Comparison of ENCODE assay signal across 8 cellular contexts in genomic region chr12:57520008-57520726, GRCh38. TPM values are rescaled to one million over a fixed set of nuclear protein-coding genes. Genes with fewer than 3 reads are reported as not detected.
A peak's percentile ranks its signal among the peaks of the same experiment; 100 is the strongest.
DNase-seq lines count a peak whose midpoint lies in the region; ATAC-seq lines count a peak whose summit lies in the region.

A gene with protein sequence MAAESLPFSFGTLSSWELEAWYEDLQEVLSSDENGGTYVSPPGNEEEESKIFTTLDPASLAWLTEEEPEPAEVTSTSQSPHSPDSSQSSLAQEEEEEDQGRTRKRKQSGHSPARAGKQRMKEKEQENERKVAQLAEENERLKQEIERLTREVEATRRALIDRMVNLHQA (minus strand): TSS chr12:57520514. CDS start chr12:57517406, 3,108 bp downstream.

- H3K4me1 Mint-ChIP-seq in CD4-positive, alpha-beta memory T cell = peaks cover 37 to 71% (median 49%) of the 10 kb centered on the region in 4 donors
- H3K4me1 Mint-ChIP-seq in activated CD8-positive, alpha-beta T cell treated with anti-CD3 and anti-CD28 coated beads, Interleukin-2, amount 10 ng/mL, durations not matched to agents 7 days and 5 days (ENCODE audit: low read depth) = peaks cover 59% of the 10 kb centered on the region

- POLR2A ChIA-PET in CD4-positive, alpha-beta memory T cell (lab: Charles Lee; ENCODE audit: partially characterized antibody) = interaction anchor here (0.6 to 4.0 kb wide), 25 partner anchors 8 to 1781 kb away, joined by 3 to 82 read pairs (median 4); partner anchors contain the start of genes ARHGAP9, CDK4, DCTN2 and GLI1
- POLR2A ChIA-PET in activated CD8-positive, alpha-beta T cell treated with anti-CD3 and anti-CD28 coated beads, Interleukin-2, amount 10 ng/mL, durations not matched to agents 7 days and 5 days (lab: Charles Lee) = interaction anchor here (0.6 to 5.2 kb wide), 16 partner anchors 11 to 1547 kb away, joined by 3 to 74 read pairs (median 6); partner anchors contain the start of genes ARHGAP9, DCTN2, GLI1 and RAB5B

- peak within 1 kb of the TSS; percentile 99 to 100 (median 99) for H3K27ac Mint-ChIP-seq in CD4-positive, alpha-beta memory T cell
- H3K27ac Mint-ChIP-seq in activated CD8-positive, alpha-beta T cell treated with anti-CD3 and anti-CD28 coated beads, Interleukin-2, amount 10 ng/mL, durations not matched to agents 7 days and 5 days = peak within 1 kb of the TSS; percentile 100

- no peaks in the 10 kb centered on the region for H3K9me3 ChIP-seq in CD4-positive, alpha-beta memory T cell (ENCODE audit: control insufficient read depth in 1 of 2, low read length in 2 of 2)
- no peaks in the 10 kb centered on the region for H3K9me3 ChIP-seq in ectodermal cell (ENCODE audit: control insufficient read depth, low read length)

- peak within 1 kb of the TSS; percentile 93 to 99 (median 97) for H3K4me3 Mint-ChIP-seq in CD4-positive, alpha-beta memory T cell
- peak within 1 kb of the TSS; percentile 86 for H3K4me3 Mint-ChIP-seq in activated CD8-positive, alpha-beta T cell treated with anti-CD3 and anti-CD28 coated beads, Interleukin-2, amount 10 ng/mL, durations not matched to agents 7 days and 5 days

- H3K4me3 ChIP-seq in CD4-positive, alpha-beta memory T cell (ENCODE audit: low read length in 2 of 2) = peak within 1 kb of the TSS; percentile 75 to 99
- H3K4me3 ChIP-seq in ectodermal cell (ENCODE audit: insufficient read depth, low read depth, low read length) = peak within 1 kb of the TSS; percentile 69

- peak; percentile 50 for ATAC-seq in GM19468 (IDR thresholded peaks at IDR 0.05; ENCODE audit: extremely low read depth, unreplicated experiment)
- ATAC-seq in activated CD8-positive, alpha-beta T cell treated with anti-CD3 and anti-CD28 coated beads, Interleukin-2, amount 10 ng/mL, durations not matched to agents 7 days and 5 days = peak; percentile 75

- peaks cover 0 to 3% (median 0%) of the 10 kb centered on the region in 8 donors for H3K9me3 Mint-ChIP-seq in CD4-positive, alpha-beta memory T cell
- no peaks in the 10 kb centered on the region for H3K9me3 Mint-ChIP-seq in activated CD8-positive, alpha-beta T cell treated with anti-CD3 and anti-CD28 coated beads, Interleukin-2, amount 10 ng/mL, durations not matched to agents 7 days and 5 days (ENCODE audit: insufficient read depth)

- H3K27me3 Mint-ChIP-seq in CD4-positive, alpha-beta memory T cell = peaks cover 0 to 2% of the 10 kb centered on the region in 2 donors
- H3K27me3 Mint-ChIP-seq in activated CD8-positive, alpha-beta T cell treated with anti-CD3 and anti-CD28 coated beads, Interleukin-2, amount 10 ng/mL, durations not matched to agents 7 days and 5 days (ENCODE audit: low read depth) = no peaks in the 10 kb centered on the region

- H3K36me3 Mint-ChIP-seq in CD4-positive, alpha-beta memory T cell = peaks cover 32 to 64% of the 10 kb centered on the region in 2 donors
- peaks cover 60% of the 10 kb centered on the region for H3K36me3 Mint-ChIP-seq in activated CD8-positive, alpha-beta T cell treated with anti-CD3 and anti-CD28 coated beads, Interleukin-2, amount 10 ng/mL, durations not matched to agents 7 days and 5 days (ENCODE audit: low read depth)

- CTCF ChIA-PET in CD4-positive, alpha-beta memory T cell (lab: Charles Lee; ENCODE audit: partially characterized antibody) = interaction anchor here (0.8 to 2.1 kb wide), 8 partner anchors 8 to 64 kb away, joined by 3 to 9 read pairs (median 4); partner anchors contain the start of gene GLI1
- CTCF ChIA-PET in activated CD8-positive, alpha-beta T cell treated with anti-CD3 and anti-CD28 coated beads, Interleukin-2, amount 10 ng/mL, durations not matched to agents 7 days and 5 days (lab: Charles Lee) = interaction anchor here (0.6 to 2.4 kb wide), 9 partner anchors 8 to 221 kb away, joined by 3 to 8 read pairs (median 3); partner anchors contain the start of gene GLI1

- peak within 1 kb of the TSS; percentile 96 for H3K27ac ChIP-seq in CD4-positive, alpha-beta memory T cell (ENCODE audit: low read depth, low read length)
- peak within 1 kb of the TSS; percentile 94 for H3K27ac ChIP-seq in ectodermal cell (ENCODE audit: insufficient read depth, low read depth, low read length, poor library complexity, severe bottlenecking)

- H3K4me1 ChIP-seq in CD4-positive, alpha-beta memory T cell (ENCODE audit: insufficient read depth, low read length) = peaks cover 64% of the 10 kb centered on the region
- H3K4me1 ChIP-seq in ectodermal cell (ENCODE audit: control insufficient read depth, insufficient read depth, low read length) = peaks cover 29% of the 10 kb centered on the region

- H3K27me3 ChIP-seq in CD4-positive, alpha-beta memory T cell (ENCODE audit: insufficient read depth, low read length) = no peaks in the 10 kb centered on the region
- no peaks in the 10 kb centered on the region for H3K27me3 ChIP-seq in ectodermal cell (ENCODE audit: control insufficient read depth, insufficient read depth, low read length, poor library complexity, severe bottlenecking)

- DNase-seq in CD4-positive, alpha-beta memory T cell = peak; percentile 99
- DNase-seq in HS-5 (ENCODE audit: low read depth) (peak; percentile 88), NK-92 (lab: John Stamatoyannopoulos, UW; ENCODE audit: unreplicated experiment) (peak; percentile 96), lung microvascular endothelial cell (ENCODE audit: low read depth in 2 of 2) (peak; percentile 100)
- peak; percentile 99 for DNase-seq in activated CD8-positive, alpha-beta T cell treated with anti-CD3 and anti-CD28 coated beads, Interleukin-2, amount 10 ng/mL, durations not matched to agents 7 days and 5 days
- peak; percentile 99 to 100 (median 99) for DNase-seq in stimulated activated CD4-positive, alpha-beta T cell treated with anti-CD3 and anti-CD28 coated beads, TNF-alpha, amount 100 ng/mL, for 4 hours (ENCODE audit: low read depth in 3 of 3)

- intact Hi-C loops in CD4-positive, alpha-beta memory T cell (cut with micrococcal nuclease) = loop anchor here (1.0 to 5.0 kb wide), 7 partner anchors 27 to 221 kb away; partner anchors contain the start of genes ARHGAP9, ARHGEF25, DCTN2 and GLI1

- H3K36me3 ChIP-seq in CD4-positive, alpha-beta memory T cell (ENCODE audit: insufficient read depth, low read length) = peaks cover 28% of the 10 kb centered on the region
- peaks cover 13% of the 10 kb centered on the region for H3K36me3 ChIP-seq in ectodermal cell (ENCODE audit: control insufficient read depth, insufficient read depth, low read length)

- WGBS in ectodermal cell, 2 experiments = 0 to 1% methylated on average over 48 of the region's 48 CpGs

RNA-seq across cellular contexts. Expression of the gene that starts here (rescaled TPM):
- total RNA-seq in CD4-positive, alpha-beta memory T cell = 10 to 100 TPM; 38.5 to 40.8 TPM
- 10 to 100 TPM; 15.4 to 22.8 TPM for polyA plus RNA-seq in CD4-positive, alpha-beta memory T cell
- total RNA-seq in activated CD8-positive, alpha-beta T cell treated with anti-CD3 and anti-CD28 coated beads, Interleukin-2, amount 10 ng/mL, durations not matched to agents 7 days and 5 days = 10 to 100 TPM; 14.9 to 15.0 TPM
- polyA plus RNA-seq in ectodermal cell (2013, experiment 1 of 4) = 4.9 TPM
- polyA plus RNA-seq in ectodermal cell (2013, experiment 2 of 4) = 4.3 TPM
- 5.6 TPM for polyA plus RNA-seq in ectodermal cell (2013, experiment 3 of 4)
- polyA plus RNA-seq in ectodermal cell (2013, experiment 4 of 4) = 3.8 TPM
- total RNA-seq in lung microvascular endothelial cell = 4.6 and 12.5 TPM in 2 replicates

Comparison
In these comparisons a context has a peak if more than half of its experiments do, and no peak if none do; other contexts are left out.
1. Peak in every context shown above with its lines: DNase-seq, ATAC-seq, H3K4me3 ChIP-seq and H3K27ac ChIP-seq.